25 cellular contexts compared by ENCODE assay signal in genomic region chr1:189657131-189657530, GRCh38.
"Had no signal": no experiment of that assay in that cellular context is flagged by ENCODE, and none has a peak within 500 bp of the region (broad histone marks: within the 10 kb centered on the region; RNA-seq: fewer than 3 reads in every experiment).

No MANE protein-coding gene starts in this region.

- H3K4me3 ChIP-seq: gastrocnemius medialis, left ventricle myocardium inferior, lung, mucosa of descending colon, skin epidermis, thoracic aorta had no signal

- H3K4me1 Mint-ChIP-seq: activated B cell treated with CpG ODN at 0.5 μM for 24 hours; activated CD8-positive, alpha-beta memory T cell treated with anti-CD3 and anti-CD28 coated beads, Interleukin-2, amount 10 ng/mL, durations not matched to agents 7 days and 5 days; activated naive CD4-positive, alpha-beta T cell treated with anti-CD3 and anti-CD28 coated beads, Interleukin-2, amount 50 U/mL, for 24 hours; activated naive CD8-positive, alpha-beta T cell treated with anti-CD3 and anti-CD28 coated beads, Interleukin-2, amount 50 U/mL, for 24 hours; central memory CD8-positive, alpha-beta T cell had no signal

- H3K4me3 Mint-ChIP-seq: activated B cell treated with CpG ODN at 0.5 μM for 24 hours; activated CD8-positive, alpha-beta memory T cell treated with anti-CD3 and anti-CD28 coated beads, Interleukin-2, amount 10 ng/mL, durations not matched to agents 7 days and 5 days; activated CD8-positive, alpha-beta T cell treated with anti-CD3 and anti-CD28 coated beads, Interleukin-2, amount 10 ng/mL, durations not matched to agents 7 days and 5 days; activated naive CD4-positive, alpha-beta T cell treated with anti-CD3 and anti-CD28 coated beads, Interleukin-2, amount 50 U/mL, for 24 hours; activated naive CD8-positive, alpha-beta T cell treated with anti-CD3 and anti-CD28 coated beads, Interleukin-2, amount 50 U/mL, for 24 hours; central memory CD8-positive, alpha-beta T cell; dendritic cell treated with granulocyte-macrophage colony-stimulating factor and Interleukin-4, amounts not matched to agents 40 ng/mL and 50 ng/mL, for 4 days; natural killer cell treated with Interleukin-12 subunit alpha and Interleukin-12 subunit beta and Interleukin-15 and Interleukin-18, amount 100 ng/mL, for 72 hours; stimulated activated naive CD8-positive, alpha-beta T cell treated with anti-CD3 and anti-CD28 coated beads, Interleukin-15, Interleukin-2, amounts not matched to agents 100 ng/mL and 50 ng/mL, for 24 hours; T-helper 2 cell treated with Interferon-gamma antibody and Interleukin-4, amounts not matched to agents 5 μg/mL and 100 μg/mL, for 36 hours had no signal

- H3K27me3 Mint-ChIP-seq: activated B cell treated with CpG ODN at 0.5 μM for 24 hours; activated CD8-positive, alpha-beta memory T cell treated with anti-CD3 and anti-CD28 coated beads, Interleukin-2, amount 10 ng/mL, durations not matched to agents 7 days and 5 days; activated naive CD4-positive, alpha-beta T cell treated with anti-CD3 and anti-CD28 coated beads, Interleukin-2, amount 50 U/mL, for 24 hours; activated naive CD8-positive, alpha-beta T cell treated with anti-CD3 and anti-CD28 coated beads, Interleukin-2, amount 50 U/mL, for 24 hours; central memory CD8-positive, alpha-beta T cell; dendritic cell treated with granulocyte-macrophage colony-stimulating factor and Interleukin-4, amounts not matched to agents 40 ng/mL and 50 ng/mL, for 4 days; natural killer cell treated with Interleukin-12 subunit alpha and Interleukin-12 subunit beta and Interleukin-15 and Interleukin-18, amount 100 ng/mL, for 72 hours; stimulated activated naive CD8-positive, alpha-beta T cell treated with anti-CD3 and anti-CD28 coated beads, Interleukin-15, Interleukin-2, amounts not matched to agents 100 ng/mL and 50 ng/mL, for 24 hours had no signal

- H3K27ac ChIP-seq: gastrocnemius medialis, left ventricle myocardium inferior, neutrophil, skin epidermis, thoracic aorta had no signal

- H3K4me1 ChIP-seq: gastrocnemius medialis, left ventricle myocardium inferior had no signal

- DNase-seq: activated B cell treated with CpG ODN at 0.5 μM for 24 hours; activated CD8-positive, alpha-beta memory T cell treated with anti-CD3 and anti-CD28 coated beads, Interleukin-2, amount 10 ng/mL, durations not matched to agents 7 days and 5 days; activated CD8-positive, alpha-beta T cell treated with anti-CD3 and anti-CD28 coated beads, Interleukin-2, amount 10 ng/mL, durations not matched to agents 7 days and 5 days; activated naive CD8-positive, alpha-beta T cell treated with anti-CD3 and anti-CD28 coated beads, Interleukin-2, amount 50 U/mL, for 24 hours; activated T-cell treated with anti-CD3 and anti-CD28 coated beads, Interleukin-2, amount 50 U/mL, for 48 hours; effector CD8-positive, alpha-beta T cell; gastrocnemius medialis; glutamatergic neuron; islet precursor cell; left ventricle myocardium inferior; mucosa of descending colon; stimulated activated CD4-positive, alpha-beta T cell treated with anti-CD3 and anti-CD28 coated beads, Interleukin-12 subunit alpha, Interleukin-12 subunit beta, amount 100 ng/mL, for 4 hours; stimulated activated CD4-positive, alpha-beta T cell treated with anti-CD3 and anti-CD28 coated beads, Interleukin-4, amount 100 ng/mL, for 1 hour had no signal

- H3K36me3 Mint-ChIP-seq: activated CD8-positive, alpha-beta memory T cell treated with anti-CD3 and anti-CD28 coated beads, Interleukin-2, amount 10 ng/mL, durations not matched to agents 7 days and 5 days; activated naive CD4-positive, alpha-beta T cell treated with anti-CD3 and anti-CD28 coated beads, Interleukin-2, amount 50 U/mL, for 24 hours had no signal

- ATAC-seq: activated CD8-positive, alpha-beta memory T cell treated with anti-CD3 and anti-CD28 coated beads, Interleukin-2, amount 10 ng/mL, durations not matched to agents 7 days and 5 days; activated CD8-positive, alpha-beta T cell treated with anti-CD3 and anti-CD28 coated beads, Interleukin-2, amount 10 ng/mL, durations not matched to agents 7 days and 5 days; activated naive CD8-positive, alpha-beta T cell treated with anti-CD3 and anti-CD28 coated beads, Interleukin-2, amount 50 U/mL, for 24 hours; gastrocnemius medialis; mucosa of descending colon; natural killer cell treated with Interleukin-12 subunit alpha and Interleukin-12 subunit beta and Interleukin-15 and Interleukin-18, amount 100 ng/mL, for 72 hours; sciatic nerve had no signal

- H3K36me3 ChIP-seq: gastrocnemius medialis, left ventricle myocardium inferior, neutrophil, thoracic aorta had no signal

- H3K27me3 ChIP-seq: gastrocnemius medialis, neutrophil had no signal

- H3K27ac Mint-ChIP-seq: activated B cell treated with CpG ODN at 0.5 μM for 24 hours; activated CD8-positive, alpha-beta memory T cell treated with anti-CD3 and anti-CD28 coated beads, Interleukin-2, amount 10 ng/mL, durations not matched to agents 7 days and 5 days; activated CD8-positive, alpha-beta T cell treated with anti-CD3 and anti-CD28 coated beads, Interleukin-2, amount 10 ng/mL, durations not matched to agents 7 days and 5 days; activated naive CD4-positive, alpha-beta T cell treated with anti-CD3 and anti-CD28 coated beads, Interleukin-2, amount 50 U/mL, for 24 hours; activated naive CD8-positive, alpha-beta T cell treated with anti-CD3 and anti-CD28 coated beads, Interleukin-2, amount 50 U/mL, for 24 hours; activated T-helper 2 cell treated with anti-CD3 and anti-CD28 coated beads, Interferon-gamma antibody, Interleukin-2, Interleukin-4, amounts not matched to agents 10 μg/mL and 5 μg/mL and 100 μg/mL, durations not matched to agents 14 hours and 24 hours and 36 hours; dendritic cell treated with granulocyte-macrophage colony-stimulating factor and Interleukin-4, amounts not matched to agents 40 ng/mL and 50 ng/mL, for 4 days; natural killer cell treated with Interleukin-12 subunit alpha and Interleukin-12 subunit beta and Interleukin-15 and Interleukin-18, amount 100 ng/mL, for 72 hours; stimulated activated naive CD8-positive, alpha-beta T cell treated with anti-CD3 and anti-CD28 coated beads, Interleukin-15, Interleukin-2, amounts not matched to agents 100 ng/mL and 50 ng/mL, for 24 hours; T-helper 2 cell treated with Interferon-gamma antibody and Interleukin-4, amounts not matched to agents 5 μg/mL and 100 μg/mL, for 36 hours had no signal

- H3K9me3 ChIP-seq: gastrocnemius medialis, left ventricle myocardium inferior, mucosa of descending colon, neutrophil, thoracic aorta had no signal

- H3K9me3 Mint-ChIP-seq: dendritic cell treated with granulocyte-macrophage colony-stimulating factor and Interleukin-4, amounts not matched to agents 40 ng/mL and 50 ng/mL, for 4 days had no signal
